ENCODE assay signal across 1 cellular context in genomic region chr12:45148619-45149018, GRCh38.
TF ChIP-seq lines count a peak whose summit lies in the region.

No MANE protein-coding gene starts in this region.

TF ChIP-seq in K562, 482 proteins besides CTCF, POLR2A, EP300 and RAD21 (continued from another document):
- TF ChIP-seq ZNF592 (IDR thresholded peaks at IDR 0.05) (no peak), EP400 (IDR thresholded peaks at IDR 0.05) (no peak)
